Comparison of ENCODE assay signal across 20 cellular contexts in the genomic region with DNA sequence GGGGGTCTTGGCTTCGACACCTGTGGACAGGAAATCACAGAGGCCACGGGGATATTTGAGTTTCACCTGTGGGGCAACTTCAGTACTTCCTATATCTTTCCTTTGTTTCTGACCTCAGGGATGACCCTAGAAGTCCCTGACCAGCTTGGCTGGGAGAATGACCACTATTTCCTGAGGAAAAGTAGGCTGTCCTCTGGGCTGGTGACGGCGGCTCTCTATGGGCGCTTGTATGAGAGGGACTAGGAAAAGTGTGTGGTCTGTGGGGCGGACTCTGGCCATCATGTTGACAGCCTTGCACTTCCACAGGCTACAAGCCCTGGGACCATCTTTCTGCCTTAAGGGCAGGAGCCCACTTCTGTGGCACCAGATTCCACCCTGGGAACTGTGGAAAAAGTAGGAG. TPM values are rescaled to one million over a fixed set of nuclear protein-coding genes. Genes with fewer than 3 reads are reported as not detected.
DNase-seq lines count a peak whose midpoint lies in the region; ATAC-seq and TF ChIP-seq lines count a peak whose summit lies in the region.
"Had no signal": no experiment of that assay in that cellular context is flagged by ENCODE, and none has a peak within 500 bp of the region (broad histone marks: within the 10 kb centered on the region; RNA-seq: fewer than 3 reads in every experiment).

No MANE protein-coding gene starts in this region.

- intact Hi-C loops in tibial artery (cut with DNase I; ENCODE audit: low total_unique reads): no loop called here
- intact Hi-C loops in prostate gland (cut with DNase I): no loop called here

- ATAC-seq in natural killer cell treated with Interleukin-12 subunit alpha and Interleukin-12 subunit beta and Interleukin-15 and Interleukin-18, amount 100 ng/mL, for 72 hours: no peak
- ATAC-seq: GM23338, K562, right lobe of liver had no signal

- H3K4me1 Mint-ChIP-seq in natural killer cell treated with Interleukin-12 subunit alpha and Interleukin-12 subunit beta and Interleukin-15 and Interleukin-18, amount 100 ng/mL, for 72 hours (ENCODE audit: low read depth in 2 of 2): peaks cover 47 to 51% of the 10 kb centered on the region in 2 donors

- TF ChIP-seq CTCF in tibial artery (IDR thresholded peaks at IDR 0.05) (no peak), prostate gland (IDR thresholded peaks at IDR 0.05) (no peak)

- H3K4me1 ChIP-seq in tibial artery (peaks cover 0 to 39% (median 21%) of the 10 kb centered on the region in 4 donors), prostate gland (replicated peaks) (no peaks in the 10 kb centered on the region)
- H3K4me1 ChIP-seq: right lobe of liver had no signal

- no peaks in the 10 kb centered on the region for H3K27me3 ChIP-seq in tibial artery
- H3K27me3 ChIP-seq in prostate gland (replicated peaks; ENCODE audit: insufficient read depth): no peaks in the 10 kb centered on the region
- H3K27me3 ChIP-seq: right lobe of liver, thyroid gland had no signal

- H3K27ac ChIP-seq in tibial artery (peak overlapping the region; percentile 56 to 64), prostate gland (no peak overlapping the region)
- H3K27ac ChIP-seq: right lobe of liver, thyroid gland had no signal

- H3K36me3 ChIP-seq in tibial artery (peaks cover 0 to 5% (median 0%) of the 10 kb centered on the region in 3 donors), prostate gland (no peaks in the 10 kb centered on the region)
- H3K36me3 ChIP-seq: thyroid gland had no signal

- peaks cover 3% of the 10 kb centered on the region for H3K9me3 Mint-ChIP-seq in natural killer cell treated with Interleukin-12 subunit alpha and Interleukin-12 subunit beta and Interleukin-15 and Interleukin-18, amount 100 ng/mL, for 72 hours
- H3K9me3 Mint-ChIP-seq: GM23338 had no signal

- H3K9me3 ChIP-seq in tibial artery (no peaks in the 10 kb centered on the region), prostate gland (no peaks in the 10 kb centered on the region)
- H3K9me3 ChIP-seq: right lobe of liver, thyroid gland had no signal

- peaks cover 0 to 1% of the 10 kb centered on the region in 2 donors for H3K27me3 Mint-ChIP-seq in natural killer cell treated with Interleukin-12 subunit alpha and Interleukin-12 subunit beta and Interleukin-15 and Interleukin-18, amount 100 ng/mL, for 72 hours

- H3K27ac Mint-ChIP-seq in natural killer cell treated with Interleukin-12 subunit alpha and Interleukin-12 subunit beta and Interleukin-15 and Interleukin-18, amount 100 ng/mL, for 72 hours: peak overlapping the region; percentile 37 to 88
- H3K27ac Mint-ChIP-seq: activated naive CD8-positive, alpha-beta T cell treated with anti-CD3 and anti-CD28 coated beads for 36 hours; GM23338 had no signal

- H3K4me3 ChIP-seq in tibial artery (no peak overlapping the region), prostate gland (no peak overlapping the region)
- H3K4me3 ChIP-seq: GM23338, K562, right lobe of liver, thyroid gland had no signal

- DNase-seq in RPMI7951 (ENCODE audit: low read depth) (peak; percentile 63), dermis microvascular lymphatic vessel endothelial cell (ENCODE audit: low read depth in 2 of 2) (peak; percentile 78 to 80), tibial artery (no peak), KG1 (lab: John Stamatoyannopoulos, UW) (no peak), prostate gland (ENCODE audit: low spot score) (no peak)
- DNase-seq in natural killer cell treated with Interleukin-12 subunit alpha and Interleukin-12 subunit beta and Interleukin-15 and Interleukin-18, amount 100 ng/mL, for 72 hours (ENCODE audit: low spot score): no peak
- no peak for DNase-seq in stimulated activated naive CD4-positive, alpha-beta T cell treated with Interleukin-2 at 50 U/mL for 16 hours (lab: John Stamatoyannopoulos, UW)
- DNase-seq: activated naive CD8-positive, alpha-beta T cell treated with anti-CD3 and anti-CD28 coated beads for 36 hours; activated T-cell treated with anti-CD3 and anti-CD28 coated beads, Interleukin-2, amount 50 U/mL, for 48 hours; C1 segment of cervical spinal cord; DMS153; effector CD4-positive, alpha-beta T cell; midbrain; NCI-H1092; NCI-H526 treated with DMSO at 0.1 percent for 48 hours; right lobe of liver; stimulated activated CD4-positive, alpha-beta T cell treated with anti-CD3 and anti-CD28 coated beads, Interleukin-4, amount 100 ng/mL, for 1 hour; thyroid gland had no signal

- 92% methylated on average over 6 of the region's 6 CpGs for WGBS in prostate gland

- peak overlapping the region; percentile 60 for H3K4me3 Mint-ChIP-seq in natural killer cell treated with Interleukin-12 subunit alpha and Interleukin-12 subunit beta and Interleukin-15 and Interleukin-18, amount 100 ng/mL, for 72 hours
- H3K4me3 Mint-ChIP-seq: activated naive CD8-positive, alpha-beta T cell treated with anti-CD3 and anti-CD28 coated beads for 36 hours; GM23338 had no signal

- peaks cover under 1% of the 10 kb centered on the region for H3K36me3 Mint-ChIP-seq in natural killer cell treated with Interleukin-12 subunit alpha and Interleukin-12 subunit beta and Interleukin-15 and Interleukin-18, amount 100 ng/mL, for 72 hours

- TF ChIP-seq POLR2A in prostate gland (IDR thresholded peaks at IDR 0.05): no peak

RNA-seq across cellular contexts. Expression of a gene that starts 43.7 kb away (rescaled TPM):
- 37.7 and 38.5 TPM in 2 replicates for total RNA-seq in RPMI7951 (2014; rRNA removed; shearing (Covaris generic))
- total RNA-seq in dermis microvascular lymphatic vessel endothelial cell (32.6 and 43.6 TPM in 2 replicates), prostate gland (10 to 100 TPM; 34.4 to 42.7 TPM)
- 1 to 10 TPM; 6.8 to 8.3 TPM for total RNA-seq in natural killer cell treated with Interleukin-12 subunit alpha and Interleukin-12 subunit beta and Interleukin-15 and Interleukin-18, amount 100 ng/mL, for 72 hours

RNA-seq across cellular contexts. Expression of a gene that starts 43.9 kb away (rescaled TPM):
- 35.1 and 35.3 TPM in 2 replicates for total RNA-seq in RPMI7951 (2014; rRNA removed; shearing (Covaris generic))
- total RNA-seq in dermis microvascular lymphatic vessel endothelial cell (27.8 and 33.4 TPM in 2 replicates), prostate gland (10 to 100 TPM; 27.9 to 30.6 TPM)
- 10 to 100 TPM; 24.4 to 28.0 TPM for total RNA-seq in natural killer cell treated with Interleukin-12 subunit alpha and Interleukin-12 subunit beta and Interleukin-15 and Interleukin-18, amount 100 ng/mL, for 72 hours

Comparison
In these comparisons a context has a peak if more than half of its experiments do, and no peak if none do; other contexts are left out.
1. DNase-seq: peak in RPMI7951 (single experiment) and dermis microvascular lymphatic vessel endothelial cell (2 of 2); none in natural killer cell treated with Interleukin-12 subunit alpha and Interleukin-12 subunit beta and Interleukin-15 and Interleukin-18, amount 100 ng/mL, for 72 hours (single experiment), tibial artery (0 of 2), stimulated activated naive CD4-positive, alpha-beta T cell treated with Interleukin-2 at 50 U/mL for 16 hours (single experiment), KG1 (single experiment) and prostate gland (single experiment).
2. H3K27ac ChIP-seq: peak in tibial artery (2 of 2); none in prostate gland (0 of 2).